In the genomic region with DNA sequence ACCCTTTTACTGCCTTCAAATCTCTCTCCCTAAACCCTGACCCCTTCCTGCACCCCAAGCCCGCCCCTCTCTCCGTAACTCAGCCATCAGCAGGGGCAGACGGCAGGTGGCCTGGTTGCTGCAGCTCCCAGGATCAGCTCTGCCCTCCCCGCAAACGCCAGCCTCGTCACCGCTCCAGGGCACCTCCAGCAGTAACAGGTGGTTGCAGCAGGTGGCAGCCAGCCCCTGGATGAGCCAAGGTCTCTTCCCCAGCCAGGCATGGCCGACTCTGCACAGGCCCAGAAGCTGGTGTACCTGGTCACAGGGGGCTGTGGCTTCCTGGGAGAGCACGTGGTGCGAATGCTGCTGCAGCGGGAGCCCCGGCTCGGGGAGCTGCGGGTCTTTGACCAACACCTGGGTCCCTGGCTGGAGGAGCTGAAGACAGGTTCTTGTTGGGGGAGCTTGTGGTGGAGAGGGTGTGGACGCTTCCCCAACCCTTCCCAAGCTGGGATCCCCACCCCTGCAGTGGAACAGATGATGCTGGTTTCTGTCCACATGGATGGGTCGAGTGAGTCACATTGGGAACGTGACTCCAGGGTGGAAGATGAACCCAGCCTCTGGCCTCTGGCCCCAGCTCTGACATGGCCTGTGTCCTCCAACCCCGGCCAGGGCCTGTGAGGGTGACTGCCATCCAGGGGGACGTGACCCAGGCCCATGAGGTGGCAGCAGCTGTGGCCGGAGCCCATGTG, we compare ENCODE assay signal across 8 cellular contexts. TPM values are rescaled to one million over a fixed set of nuclear protein-coding genes. Genes with fewer than 3 reads are reported as not detected.
DNase-seq lines count a peak whose midpoint lies in the region; ATAC-seq, FAIRE-seq and TF ChIP-seq lines count a peak whose summit lies in the region.

No MANE protein-coding gene starts in this region.

- DNase-seq in activated naive CD4-positive, alpha-beta T cell treated with anti-CD3 and anti-CD28 coated beads, Interleukin-2, amount 10 ng/mL, durations not matched to agents 7 days and 5 days, result peak; percentile 30
- DNase-seq in activated naive CD4-positive, alpha-beta T cell treated with Interleukin-2 at 50 U/mL for 16 hours, result no peak
- DNase-seq in RCC 7860 (ENCODE audit: low spot score) (peak; percentile 63), fibroblast of pulmonary artery (ENCODE audit: low read depth) (no peak), posterior vena cava (ENCODE audit: low spot score) (peak; percentile 87), NCI-H1092 treated with DMSO at 0.1 percent for 48 hours (lab: John Stamatoyannopoulos, UW) (no peak)
- no peak for DNase-seq in stimulated activated CD4-positive, alpha-beta T cell treated with anti-CD3 and anti-CD28 coated beads, Interleukin-15, amount 100 ng/mL, for 24 hours

- H3K27ac Mint-ChIP-seq in activated naive CD4-positive, alpha-beta T cell treated with anti-CD3 and anti-CD28 coated beads, Interleukin-2, amount 10 ng/mL, durations not matched to agents 7 days and 5 days, result no peak overlapping the region

- CTCF ChIA-PET in activated naive CD4-positive, alpha-beta T cell treated with anti-CD3 and anti-CD28 coated beads, Interleukin-2, amount 10 ng/mL, durations not matched to agents 7 days and 5 days (lab: Charles Lee), result interaction anchor here (0.8 to 2.3 kb wide), 25 partner anchors 8 to 883 kb away, joined by 3 to 18 read pairs (median 4); partner anchors contain the start of gene VKORC1

- ATAC-seq in GM19324 (IDR thresholded peaks at IDR 0.05; ENCODE audit: low FRiP score, unreplicated experiment), result no peak

- TF ChIP-seq CTCF in fibroblast of pulmonary artery (IDR thresholded peaks at IDR 0.05; ENCODE audit: low read length, missing control alignments), result no peak

- H3K4me1 Mint-ChIP-seq in activated naive CD4-positive, alpha-beta T cell treated with anti-CD3 and anti-CD28 coated beads, Interleukin-2, amount 10 ng/mL, durations not matched to agents 7 days and 5 days, result peaks cover 11% of the 10 kb centered on the region

- H3K4me3 ChIP-seq in fibroblast of pulmonary artery (replicated peaks; ENCODE audit: low read depth, low read length), result peak overlapping the region; percentile 47

- H3K9me3 Mint-ChIP-seq in activated naive CD4-positive, alpha-beta T cell treated with anti-CD3 and anti-CD28 coated beads, Interleukin-2, amount 10 ng/mL, durations not matched to agents 7 days and 5 days, result no peaks in the 10 kb centered on the region

- H3K36me3 Mint-ChIP-seq in activated naive CD4-positive, alpha-beta T cell treated with anti-CD3 and anti-CD28 coated beads, Interleukin-2, amount 10 ng/mL, durations not matched to agents 7 days and 5 days, result peaks cover 19% of the 10 kb centered on the region

- H3K4me3 Mint-ChIP-seq in activated naive CD4-positive, alpha-beta T cell treated with anti-CD3 and anti-CD28 coated beads, Interleukin-2, amount 10 ng/mL, durations not matched to agents 7 days and 5 days, result peak overlapping the region; percentile 38

- intact Hi-C loops in posterior vena cava (cut with DNase I), result loop anchor here in 1 of 2 donors (10.0 kb wide), 3 partner anchors 109 to 879 kb away; partner anchors contain the start of genes ARMC5 and VKORC1

- no peak for FAIRE-seq in RCC 7860 (lab: Jason Lieb, UNC)

- no peaks in the 10 kb centered on the region for H3K27me3 Mint-ChIP-seq in activated naive CD4-positive, alpha-beta T cell treated with anti-CD3 and anti-CD28 coated beads, Interleukin-2, amount 10 ng/mL, durations not matched to agents 7 days and 5 days

RNA-seq across cellular contexts. Expression of gene HSD3B7, which starts 0.6 kb away (rescaled TPM):
- 10 to 100 TPM; 38.5 to 39.2 TPM for total RNA-seq in posterior vena cava

RNA-seq across cellular contexts. Expression of gene STX1B, which starts 24.9 kb away (rescaled TPM):
- total RNA-seq in posterior vena cava, result 1 to 10 TPM in 1 of 2 donors, under 1 TPM in 1; 0.95 to 1.1 TPM

RNA-seq across cellular contexts. Expression of gene SETD1A, which starts 28.0 kb away (rescaled TPM):
- 10 to 100 TPM; 11.8 to 17.7 TPM for total RNA-seq in posterior vena cava

RNA-seq across cellular contexts. Expression of gene ORAI3, which starts 36.7 kb away (rescaled TPM):
- total RNA-seq in posterior vena cava, result 10 to 100 TPM; 11.0 to 17.5 TPM

RNA-seq across cellular contexts. Expression of gene STX4, which starts 47.8 kb away (rescaled TPM):
- total RNA-seq in posterior vena cava, result 10 to 100 TPM; 54.4 to 75.4 TPM

Comparison
In these comparisons a context has a peak if more than half of its experiments do, and no peak if none do; other contexts are left out.
1. DNase-seq: peak in activated naive CD4-positive, alpha-beta T cell treated with anti-CD3 and anti-CD28 coated beads, Interleukin-2, amount 10 ng/mL, durations not matched to agents 7 days and 5 days (single experiment), RCC 7860 (single experiment) and posterior vena cava (single experiment); none in activated naive CD4-positive, alpha-beta T cell treated with Interleukin-2 at 50 U/mL for 16 hours (single experiment), fibroblast of pulmonary artery (single experiment), stimulated activated CD4-positive, alpha-beta T cell treated with anti-CD3 and anti-CD28 coated beads, Interleukin-15, amount 100 ng/mL, for 24 hours (single experiment) and NCI-H1092 treated with DMSO at 0.1 percent for 48 hours (single experiment).